In genomic region chr16:50273888-50274770, GRCh38 we compare ENCODE assay signal across 8 cellular contexts. TPM values are rescaled to one million over a fixed set of nuclear protein-coding genes. Genes with fewer than 3 reads are reported as not detected.
DNase-seq lines count a peak whose midpoint lies in the region; ATAC-seq and TF ChIP-seq lines count a peak whose summit lies in the region.

No MANE protein-coding gene starts in this region.

- no peaks in the 10 kb centered on the region for H3K79me2 ChIP-seq in GM23338 (replicated peaks; ENCODE audit: insufficient read depth)

- H3K4me1 Mint-ChIP-seq in GM23338: peaks cover 1% of the 10 kb centered on the region; the same call in 2 of the 3 replicates
- peaks cover 94% of the 10 kb centered on the region for H3K4me1 Mint-ChIP-seq in activated naive CD4-positive, alpha-beta T cell treated with anti-CD3 and anti-CD28 coated beads for 36 hours (ENCODE audit: low read depth)
- peaks cover 6% of the 10 kb centered on the region for H3K4me1 Mint-ChIP-seq in nephron progenitor cell

- TF ChIP-seq CTCF in GM13977 (IDR thresholded peaks at IDR 0.05; ENCODE audit: extremely low read depth, insufficient read depth, missing control alignments) (no peak), GM23338 (conservative IDR thresholded peaks at IDR 0.05; ENCODE audit: low read depth in 2 of 2) (no peak), nephron progenitor cell (IDR thresholded peaks at IDR 0.05) (no peak)

- no peaks in the 10 kb centered on the region; the same call in 1 of the 2 replicates for H4K20me1 ChIP-seq in GM23338 (replicated peaks; ENCODE audit: insufficient read depth)

- H3K4me3 Mint-ChIP-seq in GM23338 (no peak overlapping the region), nephron progenitor cell (no peak overlapping the region)
- H3K4me3 Mint-ChIP-seq in activated naive CD4-positive, alpha-beta T cell treated with anti-CD3 and anti-CD28 coated beads for 36 hours: peak overlapping the region; percentile 91

- H3K27me3 ChIP-seq in GM23338 (ENCODE audit: insufficient read depth): no peaks in the 10 kb centered on the region

- H3K4me1 ChIP-seq in GM23338 (ENCODE audit: insufficient read depth): peaks cover 1% of the 10 kb centered on the region

- peak overlapping the region; percentile 66; the same call in 1 of the 2 replicates for H3K27ac Mint-ChIP-seq in GM23338
- peak overlapping the region; percentile 99 for H3K27ac Mint-ChIP-seq in activated naive CD4-positive, alpha-beta T cell treated with anti-CD3 and anti-CD28 coated beads for 36 hours
- peak overlapping the region; percentile 67 for H3K27ac Mint-ChIP-seq in nephron progenitor cell

- no peaks in the 10 kb centered on the region for H3F3A ChIP-seq in GM23338 (replicated peaks; ENCODE audit: low read depth)

- H3K27me3 Mint-ChIP-seq in GM23338 (ENCODE audit: insufficient read depth, low read depth, poor library complexity) (peaks cover 7% of the 10 kb centered on the region), nephron progenitor cell (ENCODE audit: low read depth, poor library complexity) (no peaks in the 10 kb centered on the region)
- no peaks in the 10 kb centered on the region for H3K27me3 Mint-ChIP-seq in activated naive CD4-positive, alpha-beta T cell treated with anti-CD3 and anti-CD28 coated beads for 36 hours (ENCODE audit: low read depth)

- H3K27ac ChIP-seq in GM23338 (ENCODE audit: low read depth): no peak overlapping the region

- H2AFZ ChIP-seq in GM23338: no peak overlapping the region

- CTCF ChIA-PET in activated naive CD4-positive, alpha-beta T cell treated with anti-CD3 and anti-CD28 coated beads for 36 hours (lab: Charles Lee): interaction anchor here (0.8 to 3.7 kb wide), 14 partner anchors 9 to 532 kb away, joined by 3 to 30 read pairs (median 4); partner anchors contain the start of genes ADCY7 and CNEP1R1

- intact Hi-C loops in activated naive CD4-positive, alpha-beta T cell treated with anti-CD3 and anti-CD28 coated beads for 36 hours (cut with micrococcal nuclease): loop anchor here (1.0 kb wide), 1 partner anchor 152 kb away; no protein-coding TSS in a partner anchor

- in situ Hi-C loops in GM13977 (cut with MboI; ENCODE audit: low pct_unique_long_range_greater_than_20kb, low sequenced_read_pairs, unreplicated experiment): no loop called here

- ATAC-seq in GM23338: no peak

- H3K9me3 Mint-ChIP-seq in GM23338: no peaks in the 10 kb centered on the region
- peaks cover 7% of the 10 kb centered on the region for H3K9me3 Mint-ChIP-seq in activated naive CD4-positive, alpha-beta T cell treated with anti-CD3 and anti-CD28 coated beads for 36 hours
- H3K9me3 Mint-ChIP-seq in nephron progenitor cell: peaks cover 6% of the 10 kb centered on the region

- no peaks in the 10 kb centered on the region for H3K9me2 ChIP-seq in GM23338 (ENCODE audit: insufficient read depth)

- no peaks in the 10 kb centered on the region for H3K36me3 ChIP-seq in GM23338 (ENCODE audit: insufficient read depth)

- H3K4me3 ChIP-seq in GM23338: no peak overlapping the region

- H3K4me2 ChIP-seq in GM23338: no peak overlapping the region

- DNase-seq in GM13977 (ENCODE audit: low spot score) (peak; percentile 88), GM23338 (ENCODE audit: low spot score) (no peak), NOMO-1 treated with dmso at 0.1 percent for 144 hours (lab: John Stamatoyannopoulos, UW; ENCODE audit: unreplicated experiment) (peak; percentile 94), nephron progenitor cell (no peak), AG08396 (ENCODE audit: low spot score) (no peak), NCI-H2081 treated with DMSO at 0.1 percent for 48 hours (lab: John Stamatoyannopoulos, UW) (no peak), anterior cingulate cortex (lab: John Stamatoyannopoulos, UW) (no peak)
- peak; percentile 70 for DNase-seq in activated naive CD4-positive, alpha-beta T cell treated with anti-CD3 and anti-CD28 coated beads for 36 hours

- no peaks in the 10 kb centered on the region for H3K36me3 Mint-ChIP-seq in GM23338 (ENCODE audit: low read depth)
- H3K36me3 Mint-ChIP-seq in activated naive CD4-positive, alpha-beta T cell treated with anti-CD3 and anti-CD28 coated beads for 36 hours (ENCODE audit: low read depth): peaks cover 19% of the 10 kb centered on the region
- H3K36me3 Mint-ChIP-seq in nephron progenitor cell (ENCODE audit: low read depth): peaks cover 5% of the 10 kb centered on the region

TF ChIP-seq in GM23338, 12 proteins besides CTCF, POLR2A, EP300 and RAD21:
- TF ChIP-seq EZH2phosphoT487 (IDR thresholded peaks at IDR 0.05; ENCODE audit: unreplicated experiment): no peak

RNA-seq across cellular contexts. Expression of gene ADCY7, which starts 7.8 kb away (rescaled TPM):
- 10.5 and 10.8 TPM in 2 replicates for total RNA-seq in GM23338 (2014; rRNA removed; shearing (Covaris generic))
- polyA plus RNA-seq in GM23338 (2016; fragmentation: Nextera tagmentation; extraction: Ambion mirVana): 2.4 and 2.5 TPM in 2 replicates
- 10 to 100 TPM; 73.4 to 89.6 TPM for total RNA-seq in activated naive CD4-positive, alpha-beta T cell treated with anti-CD3 and anti-CD28 coated beads for 36 hours

Comparison
In these comparisons a context has a peak if more than half of its experiments do, and no peak if none do; other contexts are left out.
1. DNase-seq: peak in GM13977 (single experiment), NOMO-1 treated with dmso at 0.1 percent for 144 hours (single experiment) and activated naive CD4-positive, alpha-beta T cell treated with anti-CD3 and anti-CD28 coated beads for 36 hours (single experiment); none in GM23338 (single experiment), nephron progenitor cell (single experiment), AG08396 (single experiment), NCI-H2081 treated with DMSO at 0.1 percent for 48 hours (single experiment) and anterior cingulate cortex (0 of 58).
2. Peak in every context shown above with its lines, with median percentiles within 50 percentile points of each other: H3K27ac Mint-ChIP-seq.